ENCODE assay signal across 8 cellular contexts in genomic region chr5:271828-272167, GRCh38. TPM values are rescaled to one million over a fixed set of nuclear protein-coding genes. Genes with fewer than 3 reads are reported as not detected.
A peak's percentile ranks its signal among the peaks of the same experiment; 100 is the strongest.
DNase-seq lines count a peak whose midpoint lies in the region; ATAC-seq, FAIRE-seq and TF ChIP-seq lines count a peak whose summit lies in the region.
"Not testable (repeated sequence)": the region's sequence is repeated elsewhere in the genome, so short reads cannot be mapped to it uniquely, and the experiment has no call there.

No MANE protein-coding gene starts in this region.

- POLR2A ChIA-PET in CD8-positive, alpha-beta T cell (lab: Charles Lee), result interaction anchor here (1.0 to 1.6 kb wide), 3 partner anchors 9 to 53 kb away, joined by 6 to 15 read pairs (median 8); partner anchors contain the start of genes CCDC127 and SDHA
- POLR2A ChIA-PET in endothelial cell of umbilical vein (lab: Charles Lee), result not testable (repeated sequence)

- not testable (repeated sequence) for H3K9me3 Mint-ChIP-seq in CD8-positive, alpha-beta T cell

- not testable (repeated sequence) for H3K4me2 ChIP-seq in endothelial cell of umbilical vein (ENCODE audit: insufficient read depth, low read length)
- H3K4me2 ChIP-seq in osteoblast (ENCODE audit: insufficient read depth, low read length), result peak overlapping the region; percentile 75

- H3K4me3 ChIP-seq in CD8-positive, alpha-beta T cell (ENCODE audit: low read depth, low read length), result peak overlapping the region; percentile 84
- H3K4me3 ChIP-seq in SJSA1 (peak overlapping the region; percentile 90), adipocyte (ENCODE audit: low read length) (peak overlapping the region; percentile 88), endothelial cell of umbilical vein (replicated peaks in 1 of 3; ENCODE audit: insufficient read depth in 1 of 3, low read depth in 1 of 3, low read length in 3 of 3) (peak overlapping the region; percentile 30 to 88 (median 59)), kidney epithelial cell (ENCODE audit: low read depth, low read length) (peak overlapping the region; percentile 99), osteoblast (ENCODE audit: insufficient read depth, low read length) (peak overlapping the region; percentile 87), thymus (ENCODE audit: low read length) (peak overlapping the region; percentile 85)

- peaks cover 45% of the 10 kb centered on the region for H3K4me1 Mint-ChIP-seq in CD8-positive, alpha-beta T cell (ENCODE audit: low read depth)

- DNase-seq in CD8-positive, alpha-beta T cell; SJSA1 (ENCODE audit: low read depth in 1 of 2, low spot score in 2 of 2); adipocyte (ENCODE audit: low read depth); endothelial cell of umbilical vein (ENCODE audit: low read depth, low spot score); kidney epithelial cell (ENCODE audit: low read depth); osteoblast (ENCODE audit: insufficient read length, low spot score, missing footprints): not testable (repeated sequence)

- BruUV-seq in endothelial cell of umbilical vein (replicated peaks; lab: Mats Ljungman, UMichigan), result not testable (repeated sequence)

- H3K27me3 ChIP-seq in CD8-positive, alpha-beta T cell (ENCODE audit: insufficient read depth, low read length); SJSA1 (replicated peaks); adipocyte (replicated peaks; ENCODE audit: control insufficient read depth, insufficient read depth, low read length); endothelial cell of umbilical vein (ENCODE audit: control insufficient read depth in 2 of 2, insufficient read depth in 2 of 2, low read length in 2 of 2); kidney epithelial cell (ENCODE audit: control insufficient read depth, insufficient read depth, low read length); osteoblast (ENCODE audit: insufficient read depth, low read length); thymus (ENCODE audit: control insufficient read depth, insufficient read depth): not testable (repeated sequence)

- peak overlapping the region; percentile 87 for H3K27ac Mint-ChIP-seq in CD8-positive, alpha-beta T cell

- H3K27ac ChIP-seq in CD8-positive, alpha-beta T cell (ENCODE audit: low read depth, low read length), result peak overlapping the region; percentile 87
- peak overlapping the region; percentile 70 for H3K27ac ChIP-seq in SJSA1
- peak overlapping the region; percentile 81 for H3K27ac ChIP-seq in endothelial cell of umbilical vein (ENCODE audit: insufficient read depth, low read depth, low read length)
- H3K27ac ChIP-seq in osteoblast (ENCODE audit: low read depth, low read length), result peak overlapping the region; percentile 80
- peak overlapping the region; percentile 76 for H3K27ac ChIP-seq in thymus (ENCODE audit: low read depth)

- not testable (repeated sequence) for H3K9me1 ChIP-seq in endothelial cell of umbilical vein (replicated peaks; ENCODE audit: control insufficient read depth, extremely low read depth, insufficient read depth, low read length)

- H4K20me1 ChIP-seq in endothelial cell of umbilical vein (replicated peaks; ENCODE audit: control insufficient read depth, extremely low read depth, insufficient read depth, low read length), result not testable (repeated sequence)
- peaks cover 20% of the 10 kb centered on the region for H4K20me1 ChIP-seq in osteoblast (ENCODE audit: insufficient read depth, low read length)

- not testable (repeated sequence) for TF ChIP-seq POLR2A in endothelial cell of umbilical vein (IDR thresholded peaks at IDR 0.05; ENCODE audit: low read depth, low read length)

- not testable (repeated sequence) for H2AFZ ChIP-seq in endothelial cell of umbilical vein (ENCODE audit: low read depth, low read length); osteoblast (ENCODE audit: low read length)

- not testable (repeated sequence) for H3K27me3 Mint-ChIP-seq in CD8-positive, alpha-beta T cell (ENCODE audit: low read depth)

- not testable (repeated sequence) for FAIRE-seq in endothelial cell of umbilical vein (lab: Jason Lieb, UNC)

- H3K79me2 ChIP-seq in endothelial cell of umbilical vein (ENCODE audit: control insufficient read depth, insufficient read depth, low read length), result peaks cover 41% of the 10 kb centered on the region
- H3K79me2 ChIP-seq in osteoblast (ENCODE audit: insufficient read depth, low read length), result peaks cover 47% of the 10 kb centered on the region

- dilution Hi-C loops in endothelial cell of umbilical vein (cut with MboI; ENCODE audit: extremely low pct_ligation_motif_present, low sequenced_read_pairs), result not testable (repeated sequence)

- not testable (repeated sequence) for H3K36me3 ChIP-seq in CD8-positive, alpha-beta T cell (ENCODE audit: insufficient read depth, low read length); endothelial cell of umbilical vein (ENCODE audit: control insufficient read depth in 2 of 2, extremely low read depth in 1 of 2, insufficient read depth in 2 of 2, low read length in 2 of 2); kidney epithelial cell (ENCODE audit: control insufficient read depth, insufficient read depth, low read length)
- H3K36me3 ChIP-seq in SJSA1 (peaks cover 14% of the 10 kb centered on the region; the same call in 1 of the 2 replicates), adipocyte (ENCODE audit: control insufficient read depth, insufficient read depth, low read length, severe bottlenecking) (peaks cover 30% of the 10 kb centered on the region), osteoblast (ENCODE audit: insufficient read depth, low read length) (peaks cover 29% of the 10 kb centered on the region), thymus (ENCODE audit: control insufficient read depth, insufficient read depth) (peaks cover 18% of the 10 kb centered on the region)

- CTCF ChIA-PET in CD8-positive, alpha-beta T cell (lab: Charles Lee), result interaction anchor here (0.7 kb wide), 1 partner anchor 52 kb away, joined by 3 read pairs; no protein-coding TSS in a partner anchor
- CTCF ChIA-PET in endothelial cell of umbilical vein (lab: Charles Lee), result interaction anchor here (1.0 to 1.4 kb wide), 4 partner anchors 49 to 159 kb away, joined by 3 to 5 read pairs (median 3); partner anchors contain the start of gene AHRR

- under 1% methylated on average over 41 of the region's 41 CpGs for WGBS in thymus

- peaks cover 45% of the 10 kb centered on the region for H3K36me3 Mint-ChIP-seq in CD8-positive, alpha-beta T cell

- H3K9ac ChIP-seq in adipocyte (ENCODE audit: low read length) (peak overlapping the region; percentile 89), endothelial cell of umbilical vein (replicated peaks; ENCODE audit: extremely low read depth, insufficient read depth, low read length) (peak overlapping the region; percentile 75)

- H3K9me3 ChIP-seq in CD8-positive, alpha-beta T cell (ENCODE audit: low read length); SJSA1 (replicated peaks); adipocyte (ENCODE audit: control insufficient read depth, low read length); endothelial cell of umbilical vein (replicated peaks; ENCODE audit: control insufficient read depth, insufficient read depth, low read length); osteoblast (ENCODE audit: low read depth, low read length); thymus (ENCODE audit: control insufficient read depth): not testable (repeated sequence)

- peak overlapping the region; percentile 86 for H3K4me3 Mint-ChIP-seq in CD8-positive, alpha-beta T cell

- intact Hi-C loops in CD8-positive, alpha-beta T cell (cut with DNase I, micrococcal nuclease), result loop anchor here (1.0 to 10.0 kb wide), 5 partner anchors 53 to 621 kb away; partner anchors contain the start of genes CCDC127 (in 2 of the 2), EXOC3 (in 2 of the 2), SDHA (in 2 of the 2) and BRD9 (in 1 of the 2)
- intact Hi-C loops in endothelial cell of umbilical vein (cut with micrococcal nuclease), result loop anchor here (1.0 to 2.0 kb wide), 4 partner anchors 27 to 83 kb away; partner anchors contain the start of genes CCDC127 and SDHA

- not testable (repeated sequence) for ATAC-seq in CD8-positive, alpha-beta T cell
- ATAC-seq in HG02938 (IDR thresholded peaks at IDR 0.05; ENCODE audit: unreplicated experiment), result peak; percentile 16

- TF ChIP-seq CTCF in CD8-positive, alpha-beta T cell (IDR thresholded peaks at IDR 0.05); endothelial cell of umbilical vein (IDR thresholded peaks at IDR 0.05; ENCODE audit: extremely low read depth in 1 of 2, insufficient read depth in 1 of 2, low read depth in 1 of 2, low read length in 2 of 2); kidney epithelial cell (IDR thresholded peaks at IDR 0.05; ENCODE audit: insufficient read depth, low read length, poor library complexity, severe bottlenecking); osteoblast (IDR thresholded peaks at IDR 0.05; ENCODE audit: extremely low read depth, low read depth, low read length): not testable (repeated sequence)

- H3K4me1 ChIP-seq in CD8-positive, alpha-beta T cell (ENCODE audit: insufficient read depth, low read length); SJSA1 (replicated peaks); thymus (ENCODE audit: control insufficient read depth, insufficient read depth, low read length): not testable (repeated sequence)
- peaks cover 13% of the 10 kb centered on the region for H3K4me1 ChIP-seq in adipocyte (ENCODE audit: control insufficient read depth, insufficient read depth, low read length)
- H3K4me1 ChIP-seq in endothelial cell of umbilical vein (ENCODE audit: control insufficient read depth, extremely low read depth, insufficient read depth, low read length), result peaks cover 12% of the 10 kb centered on the region
- H3K4me1 ChIP-seq in osteoblast (ENCODE audit: insufficient read depth, low read length), result peaks cover 11% of the 10 kb centered on the region

RNA-seq across cellular contexts. Expression of gene PDCD6, which starts 0.4 kb away (rescaled TPM):
- 10 to 100 TPM; 34.4 to 38.7 TPM for total RNA-seq in CD8-positive, alpha-beta T cell
- total RNA-seq in SJSA1 (2014; rRNA removed; shearing (Covaris generic)), result 64.4 and 102 TPM in 2 replicates
- total RNA-seq in endothelial cell of umbilical vein (79.8 and 83.3 TPM in 2 replicates), kidney epithelial cell (92.2 and 122 TPM in 2 replicates), osteoblast (60.1 and 71.3 TPM in 2 replicates)
- polyA plus RNA-seq in endothelial cell of umbilical vein (223 and 247 TPM in 2 replicates), thymus (162 TPM)
- polyA plus RNA-seq in endothelial cell of umbilical vein (2011; cell fraction: cytosol; rRNA removed), result 206 and 215 TPM in 2 replicates
- polyA plus RNA-seq in endothelial cell of umbilical vein (2011; cell fraction: nucleus; rRNA removed), result 155 and 164 TPM in 2 replicates
- 109 and 126 TPM in 2 replicates for polyA plus RNA-seq in endothelial cell of umbilical vein (2012)
- polyA minus RNA-seq in endothelial cell of umbilical vein, result 160 and 180 TPM in 2 replicates
- 129 TPM for polyA minus RNA-seq in endothelial cell of umbilical vein (2011; cell fraction: cytosol; rRNA and poly(A)+ RNA removed)
- 47.2 and 48.4 TPM in 2 replicates for polyA minus RNA-seq in endothelial cell of umbilical vein (2011; cell fraction: nucleus; rRNA and poly(A)+ RNA removed)

RNA-seq across cellular contexts. Expression of gene AHRR, which starts 49.7 kb away (rescaled TPM):
- under 1 TPM; 0.14 to 0.22 TPM for total RNA-seq in CD8-positive, alpha-beta T cell
- 17.8 and 22.6 TPM in 2 replicates for total RNA-seq in SJSA1 (2014; rRNA removed; shearing (Covaris generic))
- 3.1 and 5.1 TPM in 2 replicates for total RNA-seq in endothelial cell of umbilical vein
- 7.1 and 7.3 TPM in 2 replicates for polyA plus RNA-seq in endothelial cell of umbilical vein
- 4.2 and 6.1 TPM in 2 replicates for polyA plus RNA-seq in endothelial cell of umbilical vein (2011; cell fraction: cytosol; rRNA removed)
- 31.8 and 34.4 TPM in 2 replicates for polyA plus RNA-seq in endothelial cell of umbilical vein (2011; cell fraction: nucleus; rRNA removed)
- 4.8 and 5.4 TPM in 2 replicates for polyA plus RNA-seq in endothelial cell of umbilical vein (2012)
- polyA minus RNA-seq in endothelial cell of umbilical vein, result 5.6 and 7.4 TPM in 2 replicates
- polyA minus RNA-seq in endothelial cell of umbilical vein (2011; cell fraction: cytosol; rRNA and poly(A)+ RNA removed), result 7.0 TPM
- 10.2 and 12.1 TPM in 2 replicates for polyA minus RNA-seq in endothelial cell of umbilical vein (2011; cell fraction: nucleus; rRNA and poly(A)+ RNA removed)
- 2.6 and 4.9 TPM in 2 replicates for total RNA-seq in kidney epithelial cell
- 52.2 and 54.6 TPM in 2 replicates for total RNA-seq in osteoblast
- polyA plus RNA-seq in thymus, result 0.34 TPM

RNA-seq across cellular contexts. Expression of gene SDHA, which starts 53.7 kb away (rescaled TPM):
- 100 to 1,000 TPM; 203 to 216 TPM for total RNA-seq in CD8-positive, alpha-beta T cell
- total RNA-seq in SJSA1 (2014; rRNA removed; shearing (Covaris generic)), result 57.1 and 63.5 TPM in 2 replicates
- total RNA-seq in endothelial cell of umbilical vein, result 142 and 153 TPM in 2 replicates
- 97.0 and 121 TPM in 2 replicates for polyA plus RNA-seq in endothelial cell of umbilical vein
- 87.2 and 103 TPM in 2 replicates for polyA plus RNA-seq in endothelial cell of umbilical vein (2011; cell fraction: cytosol; rRNA removed)
- 131 and 141 TPM in 2 replicates for polyA plus RNA-seq in endothelial cell of umbilical vein (2011; cell fraction: nucleus; rRNA removed)
- 179 and 191 TPM in 2 replicates for polyA plus RNA-seq in endothelial cell of umbilical vein (2012)
- polyA minus RNA-seq in endothelial cell of umbilical vein, result 273 and 275 TPM in 2 replicates
- polyA minus RNA-seq in endothelial cell of umbilical vein (2011; cell fraction: cytosol; rRNA and poly(A)+ RNA removed), result 203 TPM
- 149 and 158 TPM in 2 replicates for polyA minus RNA-seq in endothelial cell of umbilical vein (2011; cell fraction: nucleus; rRNA and poly(A)+ RNA removed)
- total RNA-seq in kidney epithelial cell, result 75.0 and 77.4 TPM in 2 replicates
- 83.6 and 84.6 TPM in 2 replicates for total RNA-seq in osteoblast
- polyA plus RNA-seq in thymus, result 71.7 TPM

RNA-seq across cellular contexts. Expression of gene CCDC127, which starts 53.8 kb away (rescaled TPM):
- total RNA-seq in CD8-positive, alpha-beta T cell, result 1 to 10 TPM; 1.5 to 2.2 TPM
- total RNA-seq in SJSA1 (2014; rRNA removed; shearing (Covaris generic)), result 3.6 and 4.0 TPM in 2 replicates
- total RNA-seq in endothelial cell of umbilical vein (5.3 and 6.3 TPM in 2 replicates), kidney epithelial cell (5.8 and 13.4 TPM in 2 replicates), osteoblast (4.3 and 6.2 TPM in 2 replicates)
- polyA plus RNA-seq in endothelial cell of umbilical vein (3.2 and 3.4 TPM in 2 replicates), thymus (3.4 TPM)
- polyA plus RNA-seq in endothelial cell of umbilical vein (2011; cell fraction: cytosol; rRNA removed), result 3.9 and 4.0 TPM in 2 replicates
- polyA plus RNA-seq in endothelial cell of umbilical vein (2011; cell fraction: nucleus; rRNA removed), result 3.8 TPM in 2 replicates
- polyA plus RNA-seq in endothelial cell of umbilical vein (2012), result 3.3 TPM in 2 replicates
- 3.8 and 5.7 TPM in 2 replicates for polyA minus RNA-seq in endothelial cell of umbilical vein
- 3.9 TPM for polyA minus RNA-seq in endothelial cell of umbilical vein (2011; cell fraction: cytosol; rRNA and poly(A)+ RNA removed)
- polyA minus RNA-seq in endothelial cell of umbilical vein (2011; cell fraction: nucleus; rRNA and poly(A)+ RNA removed), result 3.4 and 4.7 TPM in 2 replicates
